In the genomic region with DNA sequence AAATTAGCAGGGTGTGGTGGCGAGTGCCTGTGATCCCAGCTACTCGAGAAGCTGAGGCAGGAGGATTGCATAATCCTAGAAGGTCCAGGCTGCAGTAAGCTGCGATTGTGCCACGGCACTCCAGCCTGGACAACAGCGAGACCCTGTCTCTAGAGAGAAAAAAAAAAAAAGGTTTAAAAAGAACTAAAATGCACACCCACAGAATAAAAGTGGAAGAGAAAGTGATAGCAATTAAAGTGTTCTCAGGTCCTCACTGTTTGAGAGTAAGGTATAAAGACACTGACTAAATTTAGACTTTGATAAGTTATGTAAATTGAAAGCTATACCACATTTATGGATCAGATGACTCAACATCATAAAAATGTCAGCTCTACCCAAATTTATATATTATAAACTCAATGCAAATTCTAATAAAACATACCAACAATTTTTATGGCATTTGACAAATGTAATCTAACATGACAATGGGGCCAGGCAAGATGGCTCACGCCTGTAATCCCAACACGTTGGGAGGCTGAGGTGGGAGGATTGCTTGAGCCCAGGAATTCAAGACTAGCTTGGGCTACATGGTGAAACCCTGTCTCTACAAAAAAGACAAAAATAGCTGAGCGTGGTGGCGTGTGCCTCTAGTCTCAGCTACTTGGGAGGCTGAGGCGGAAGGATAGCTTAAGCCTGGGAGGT, we compare ENCODE assay signal across 10 cellular contexts. TPM values are rescaled to one million over a fixed set of nuclear protein-coding genes. Genes with fewer than 3 reads are reported as not detected.
A peak's percentile ranks its signal among the peaks of the same experiment; 100 is the strongest.
DNase-seq lines count a peak whose midpoint lies in the region; ATAC-seq, FAIRE-seq and TF ChIP-seq lines count a peak whose summit lies in the region.
"Had no signal": no experiment of that assay in that cellular context is flagged by ENCODE, and none has a peak within 500 bp of the region (broad histone marks: within the 10 kb centered on the region; RNA-seq: fewer than 3 reads in every experiment).

No MANE protein-coding gene starts in this region.

- H3K9me3 Mint-ChIP-seq in CD8-positive, alpha-beta memory T cell: no peaks in the 10 kb centered on the region
- H3K9me3 Mint-ChIP-seq in activated CD8-positive, alpha-beta T cell treated with anti-CD3 and anti-CD28 coated beads for 36 hours: no peaks in the 10 kb centered on the region
- H3K9me3 Mint-ChIP-seq in memory B cell: no peaks in the 10 kb centered on the region

- H3K27me3 ChIP-seq in CD8-positive, alpha-beta memory T cell (ENCODE audit: insufficient read depth, low read length, poor library complexity, severe bottlenecking): no peaks in the 10 kb centered on the region

- POLR2A ChIA-PET in CD8-positive, alpha-beta memory T cell (lab: Charles Lee): interaction anchor here (0.7 to 1.0 kb wide), 3 partner anchors 48 to 130 kb away, joined by 3 to 5 read pairs (median 3); no protein-coding TSS in a partner anchor
- POLR2A ChIA-PET in activated CD8-positive, alpha-beta T cell treated with anti-CD3 and anti-CD28 coated beads for 36 hours (lab: Charles Lee): interaction anchor here (0.6 to 4.4 kb wide), 7 partner anchors 12 to 130 kb away, joined by 3 to 50 read pairs (median 4); a partner anchor contains a TSS

- H3K27me3 Mint-ChIP-seq in CD8-positive, alpha-beta memory T cell: no peaks in the 10 kb centered on the region
- no peaks in the 10 kb centered on the region for H3K27me3 Mint-ChIP-seq in activated CD8-positive, alpha-beta T cell treated with anti-CD3 and anti-CD28 coated beads for 36 hours
- H3K27me3 Mint-ChIP-seq in memory B cell: no peaks in the 10 kb centered on the region

- TF ChIP-seq CTCF in GM20000 (IDR thresholded peaks at IDR 0.05; ENCODE audit: extremely low read depth, missing control alignments) (no peak), D721Med (IDR thresholded peaks at IDR 0.05; ENCODE audit: insufficient read depth, missing control alignments) (no peak)
- TF ChIP-seq CTCF in activated CD8-positive, alpha-beta T cell treated with anti-CD3 and anti-CD28 coated beads for 36 hours (IDR thresholded peaks at IDR 0.05): no peak

- peak overlapping the region; percentile 29 to 94 (median 84) for H3K27ac Mint-ChIP-seq in CD8-positive, alpha-beta memory T cell
- H3K27ac Mint-ChIP-seq in activated CD8-positive, alpha-beta T cell treated with anti-CD3 and anti-CD28 coated beads for 36 hours: peak overlapping the region; percentile 99
- peak overlapping the region; percentile 89 for H3K27ac Mint-ChIP-seq in memory B cell

- H3K36me3 Mint-ChIP-seq in CD8-positive, alpha-beta memory T cell: peaks cover 3 to 32% (median 5%) of the 10 kb centered on the region in 3 donors
- H3K36me3 Mint-ChIP-seq in activated CD8-positive, alpha-beta T cell treated with anti-CD3 and anti-CD28 coated beads for 36 hours (ENCODE audit: low read depth): peaks cover 38% of the 10 kb centered on the region
- H3K36me3 Mint-ChIP-seq in memory B cell: peaks cover 4% of the 10 kb centered on the region

- no peak overlapping the region for H3K4me3 ChIP-seq in CD8-positive, alpha-beta memory T cell (ENCODE audit: low read length)

- H3K27ac ChIP-seq in CD8-positive, alpha-beta memory T cell (ENCODE audit: low read depth, low read length): no peak overlapping the region

- intact Hi-C loops in activated CD8-positive, alpha-beta T cell treated with anti-CD3 and anti-CD28 coated beads for 36 hours (cut with micrococcal nuclease): loop anchor here (2.0 kb wide), 2 partner anchors 13 to 129 kb away; no protein-coding TSS in a partner anchor

- no peaks in the 10 kb centered on the region for H3K36me3 ChIP-seq in CD8-positive, alpha-beta memory T cell (ENCODE audit: insufficient read depth, low read length)

- ATAC-seq in activated CD8-positive, alpha-beta T cell treated with anti-CD3 and anti-CD28 coated beads for 36 hours: peak; percentile 27
- ATAC-seq in memory B cell (ENCODE audit: low read depth) (peak; percentile 31), HG03108 (IDR thresholded peaks at IDR 0.05; ENCODE audit: unreplicated experiment) (no peak)

- no peaks in the 10 kb centered on the region for H3K9me3 ChIP-seq in CD8-positive, alpha-beta memory T cell (ENCODE audit: low read length)

- CTCF ChIA-PET in CD8-positive, alpha-beta memory T cell (lab: Charles Lee): interaction anchor here (1.0 to 1.9 kb wide), 3 partner anchors 8 to 149 kb away, joined by 3 to 5 read pairs (median 3); a partner anchor contains a TSS
- CTCF ChIA-PET in activated CD8-positive, alpha-beta T cell treated with anti-CD3 and anti-CD28 coated beads for 36 hours (lab: Charles Lee): interaction anchor here (0.7 to 1.8 kb wide), 5 partner anchors 11 to 63 kb away, joined by 3 to 7 read pairs (median 4); no protein-coding TSS in a partner anchor

- no peak for FAIRE-seq in D721Med (lab: Jason Lieb, UNC)

- H3K4me3 Mint-ChIP-seq in CD8-positive, alpha-beta memory T cell: peak overlapping the region in 6 of 7 donors; percentile 46 to 73 (median 56)
- H3K4me3 Mint-ChIP-seq in activated CD8-positive, alpha-beta T cell treated with anti-CD3 and anti-CD28 coated beads for 36 hours: peak overlapping the region; percentile 62
- H3K4me3 Mint-ChIP-seq in memory B cell: peak overlapping the region; percentile 88

- H3K4me1 Mint-ChIP-seq in CD8-positive, alpha-beta memory T cell: peaks cover 54 to 86% (median 69%) of the 10 kb centered on the region in 3 donors
- peaks cover 97% of the 10 kb centered on the region for H3K4me1 Mint-ChIP-seq in activated CD8-positive, alpha-beta T cell treated with anti-CD3 and anti-CD28 coated beads for 36 hours (ENCODE audit: low read depth)
- peaks cover 55% of the 10 kb centered on the region for H3K4me1 Mint-ChIP-seq in memory B cell

- DNase-seq in CD8-positive, alpha-beta memory T cell: no peak
- DNase-seq in GM20000 (ENCODE audit: low spot score): peak; percentile 72
- no peak for DNase-seq in activated CD8-positive, alpha-beta T cell treated with anti-CD3 and anti-CD28 coated beads for 36 hours
- no peak for DNase-seq in memory B cell (ENCODE audit: low spot score in 2 of 2)
- no peak for DNase-seq in D721Med (ENCODE audit: insufficient read length, low spot score)
- no peak for DNase-seq in T1000 (lab: John Stamatoyannopoulos, UW)
- no peak for DNase-seq in NCI-H2171 treated with DMSO at 0.1 percent for 48 hours (lab: John Stamatoyannopoulos, UW)
- DNase-seq: NCI-H345, T-helper 9 cell had no signal

- H3K4me1 ChIP-seq in CD8-positive, alpha-beta memory T cell (ENCODE audit: insufficient read depth, low read length): peaks cover 31% of the 10 kb centered on the region

RNA-seq across cellular contexts. Expression of a gene that starts 11.8 kb away (rescaled TPM):
- total RNA-seq in CD8-positive, alpha-beta memory T cell: 10 to 100 TPM; 49.9 to 51.5 TPM
- 24.7 TPM for polyA plus RNA-seq in CD8-positive, alpha-beta memory T cell
- 10 to 100 TPM; 44.1 to 45.7 TPM for total RNA-seq in activated CD8-positive, alpha-beta T cell treated with anti-CD3 and anti-CD28 coated beads for 36 hours

RNA-seq across cellular contexts. Expression of a gene that starts 39.9 kb away (rescaled TPM):
- total RNA-seq in CD8-positive, alpha-beta memory T cell: not detected
- polyA plus RNA-seq in CD8-positive, alpha-beta memory T cell: not detected
- not detected for total RNA-seq in activated CD8-positive, alpha-beta T cell treated with anti-CD3 and anti-CD28 coated beads for 36 hours

RNA-seq across cellular contexts. Expression of a gene that starts 53.7 kb away (rescaled TPM):
- total RNA-seq in CD8-positive, alpha-beta memory T cell: not detected
- polyA plus RNA-seq in CD8-positive, alpha-beta memory T cell: not detected
- total RNA-seq in activated CD8-positive, alpha-beta T cell treated with anti-CD3 and anti-CD28 coated beads for 36 hours: not detected

RNA-seq across cellular contexts. Expression of a gene that starts 57.7 kb away (rescaled TPM):
- total RNA-seq in CD8-positive, alpha-beta memory T cell: not detected
- not detected for polyA plus RNA-seq in CD8-positive, alpha-beta memory T cell
- total RNA-seq in activated CD8-positive, alpha-beta T cell treated with anti-CD3 and anti-CD28 coated beads for 36 hours: not detected
